In genomic region chr2:226799211-226799975, GRCh38 we compare ENCODE assay signal across 8 cellular contexts. TPM values are rescaled to one million over a fixed set of nuclear protein-coding genes. Genes with fewer than 3 reads are reported as not detected.
DNase-seq lines count a peak whose midpoint lies in the region; ATAC-seq lines count a peak whose summit lies in the region.

A gene with protein sequence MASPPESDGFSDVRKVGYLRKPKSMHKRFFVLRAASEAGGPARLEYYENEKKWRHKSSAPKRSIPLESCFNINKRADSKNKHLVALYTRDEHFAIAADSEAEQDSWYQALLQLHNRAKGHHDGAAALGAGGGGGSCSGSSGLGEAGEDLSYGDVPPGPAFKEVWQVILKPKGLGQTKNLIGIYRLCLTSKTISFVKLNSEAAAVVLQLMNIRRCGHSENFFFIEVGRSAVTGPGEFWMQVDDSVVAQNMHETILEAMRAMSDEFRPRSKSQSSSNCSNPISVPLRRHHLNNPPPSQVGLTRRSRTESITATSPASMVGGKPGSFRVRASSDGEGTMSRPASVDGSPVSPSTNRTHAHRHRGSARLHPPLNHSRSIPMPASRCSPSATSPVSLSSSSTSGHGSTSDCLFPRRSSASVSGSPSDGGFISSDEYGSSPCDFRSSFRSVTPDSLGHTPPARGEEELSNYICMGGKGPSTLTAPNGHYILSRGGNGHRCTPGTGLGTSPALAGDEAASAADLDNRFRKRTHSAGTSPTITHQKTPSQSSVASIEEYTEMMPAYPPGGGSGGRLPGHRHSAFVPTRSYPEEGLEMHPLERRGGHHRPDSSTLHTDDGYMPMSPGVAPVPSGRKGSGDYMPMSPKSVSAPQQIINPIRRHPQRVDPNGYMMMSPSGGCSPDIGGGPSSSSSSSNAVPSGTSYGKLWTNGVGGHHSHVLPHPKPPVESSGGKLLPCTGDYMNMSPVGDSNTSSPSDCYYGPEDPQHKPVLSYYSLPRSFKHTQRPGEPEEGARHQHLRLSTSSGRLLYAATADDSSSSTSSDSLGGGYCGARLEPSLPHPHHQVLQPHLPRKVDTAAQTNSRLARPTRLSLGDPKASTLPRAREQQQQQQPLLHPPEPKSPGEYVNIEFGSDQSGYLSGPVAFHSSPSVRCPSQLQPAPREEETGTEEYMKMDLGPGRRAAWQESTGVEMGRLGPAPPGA (N-terminal part only) (minus strand): TSS chr2:226799820. CDS start chr2:226798738, 1,082 bp downstream.

- peak; percentile 54 for DNase-seq in NK-92 treated with Interleukin-12 subunit alpha and Interleukin-12 subunit beta, amount 100 ng/mL, for 24 hours (lab: John Stamatoyannopoulos, UW)
- DNase-seq in NK-92 (lab: John Stamatoyannopoulos, UW; ENCODE audit: unreplicated experiment) (no peak), NCI-H2081 (lab: John Stamatoyannopoulos, UW) (peak; percentile 73 to 77), left colon (peak; percentile 61 to 73)
- DNase-seq in activated CD4-positive, CD25-positive, alpha-beta regulatory T cell (lab: John Stamatoyannopoulos, UW): peak; percentile 8 to 42 (median 23)
- DNase-seq in stimulated activated CD4-positive, alpha-beta T cell treated with anti-CD3 and anti-CD28 coated beads, Interleukin-2, amount 100 ng/mL, for 48 hours: peak; percentile 40 to 47

- intact Hi-C loops in left colon (cut with DNase I, micrococcal nuclease): loop anchor here in 1 of 2 donors (10.0 kb wide), 1 partner anchor 585 kb away; no protein-coding TSS in a partner anchor

- peak within 1 kb of the TSS; percentile 84 for H3K27ac ChIP-seq in cingulate gyrus (ENCODE audit: low read depth, low read length)

- peak; percentile 36 for ATAC-seq in HG02840 (IDR thresholded peaks at IDR 0.05; ENCODE audit: low FRiP score, unreplicated experiment)
- ATAC-seq in left colon: peak; percentile 63

RNA-seq across cellular contexts. Expression of the gene that starts here (rescaled TPM):
- total RNA-seq in left colon: 10 to 100 TPM; 11.2 to 14.8 TPM
